In genomic region chr1:109887271-109887670, GRCh38 we compare ENCODE assay signal across 19 cellular contexts.
"Had no signal": no experiment of that assay in that cellular context is flagged by ENCODE, and none has a peak within 500 bp of the region (broad histone marks: within the 10 kb centered on the region; RNA-seq: fewer than 3 reads in every experiment).

No MANE protein-coding gene starts in this region.

- H3K27ac Mint-ChIP-seq: activated T-cell treated with anti-CD3 and anti-CD28 coated beads, Interleukin-2, amount 50 U/mL, for 24 hours; activated T-helper 2 cell treated with anti-CD3 and anti-CD28 coated beads, Interferon-gamma antibody, Interleukin-2, Interleukin-4, amounts not matched to agents 10 μg/mL and 5 μg/mL and 100 μg/mL, durations not matched to agents 14 hours and 24 hours and 36 hours had no signal

- H3K27ac ChIP-seq: epithelial cell of prostate, gastroesophageal sphincter, ovary, transverse colon, vagina, VCaP had no signal

- H3K4me3 ChIP-seq: gastroesophageal sphincter, mucosa of descending colon, ovary, transverse colon, vagina had no signal

- H3K4me3 Mint-ChIP-seq: activated naive CD8-positive, alpha-beta T cell treated with anti-CD3 and anti-CD28 coated beads, Interleukin-2, amount 50 U/mL, for 24 hours; activated T-cell treated with anti-CD3 and anti-CD28 coated beads, Interleukin-2, amount 50 U/mL, for 24 hours had no signal

- H3K27me3 ChIP-seq: gastroesophageal sphincter, ovary, transverse colon, vagina had no signal

- H3K9me3 Mint-ChIP-seq: activated naive CD8-positive, alpha-beta T cell treated with anti-CD3 and anti-CD28 coated beads, Interleukin-2, amount 50 U/mL, for 24 hours; activated T-cell treated with anti-CD3 and anti-CD28 coated beads, Interleukin-2, amount 50 U/mL, for 24 hours; activated T-helper 2 cell treated with anti-CD3 and anti-CD28 coated beads, Interferon-gamma antibody, Interleukin-2, Interleukin-4, amounts not matched to agents 10 μg/mL and 5 μg/mL and 100 μg/mL, durations not matched to agents 14 hours and 24 hours and 36 hours had no signal

- H3K36me3 ChIP-seq: gastroesophageal sphincter, ovary, transverse colon, vagina had no signal

- H3K27me3 Mint-ChIP-seq: activated naive CD8-positive, alpha-beta T cell treated with anti-CD3 and anti-CD28 coated beads, Interleukin-2, amount 50 U/mL, for 24 hours; activated T-cell treated with anti-CD3 and anti-CD28 coated beads, Interleukin-2, amount 50 U/mL, for 24 hours had no signal

- ATAC-seq: activated naive CD8-positive, alpha-beta T cell treated with anti-CD3 and anti-CD28 coated beads, Interleukin-2, amount 50 U/mL, for 24 hours; gastroesophageal sphincter; left ventricle myocardium superior; right cardiac atrium had no signal

- H3K9me3 ChIP-seq: gastroesophageal sphincter, mucosa of descending colon, ovary, transverse colon, vagina had no signal

- DNase-seq: activated CD4-positive, alpha-beta T cell treated with anti-CD3 and anti-CD28 coated beads, Interleukin-2, amount 50 U/mL, for 4 hours; activated CD8-positive, alpha-beta memory T cell treated with anti-CD3 and anti-CD28 coated beads for 24 hours; activated CD8-positive, alpha-beta memory T cell treated with anti-CD3 and anti-CD28 coated beads, Interleukin-2, amount 50 U/mL, for 4 hours; activated naive CD4-positive, alpha-beta T cell treated with Interleukin-2 at 50 U/mL for 16 hours; activated naive CD8-positive, alpha-beta T cell treated with anti-CD3 and anti-CD28 coated beads, Interleukin-2, amount 50 U/mL, for 24 hours; activated T-cell treated with anti-CD3 and anti-CD28 coated beads, Interleukin-2, amount 50 U/mL, for 24 hours; cortex of kidney; left ventricle myocardium superior; mammary epithelial cell; ovary; right cardiac atrium; stimulated activated CD4-positive, alpha-beta T cell treated with anti-CD3 and anti-CD28 coated beads, Interleukin-12 subunit alpha, Interleukin-12 subunit beta, amount 100 ng/mL, for 4 hours; transverse colon had no signal
